ENCODE assay signal across 3 cellular contexts in the genomic region with DNA sequence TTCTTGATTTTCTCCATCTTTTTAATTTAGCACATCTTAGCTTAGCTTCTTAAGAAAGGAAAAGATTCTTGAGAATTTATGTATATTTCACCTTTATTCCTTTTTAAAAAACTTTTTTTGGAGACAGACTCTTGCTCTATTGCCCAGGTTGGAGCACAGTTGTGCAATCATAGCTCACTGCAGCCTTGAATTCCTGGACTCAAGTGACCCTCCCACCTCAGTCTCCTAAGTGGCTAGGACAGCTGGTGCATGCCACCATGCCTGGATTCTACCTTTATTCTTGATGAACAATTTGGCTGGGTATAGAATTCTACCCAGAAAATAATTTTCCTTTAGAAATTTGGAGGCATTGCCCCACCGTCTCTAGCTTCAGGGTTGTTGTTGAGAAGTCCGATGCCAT.
TF ChIP-seq lines count a peak whose summit lies in the region.

No MANE protein-coding gene starts in this region.

TF ChIP-seq in HepG2, 621 proteins besides CTCF, POLR2A, EP300 and RAD21 (continues in another document):
- TF ChIP-seq, protein P1, sequence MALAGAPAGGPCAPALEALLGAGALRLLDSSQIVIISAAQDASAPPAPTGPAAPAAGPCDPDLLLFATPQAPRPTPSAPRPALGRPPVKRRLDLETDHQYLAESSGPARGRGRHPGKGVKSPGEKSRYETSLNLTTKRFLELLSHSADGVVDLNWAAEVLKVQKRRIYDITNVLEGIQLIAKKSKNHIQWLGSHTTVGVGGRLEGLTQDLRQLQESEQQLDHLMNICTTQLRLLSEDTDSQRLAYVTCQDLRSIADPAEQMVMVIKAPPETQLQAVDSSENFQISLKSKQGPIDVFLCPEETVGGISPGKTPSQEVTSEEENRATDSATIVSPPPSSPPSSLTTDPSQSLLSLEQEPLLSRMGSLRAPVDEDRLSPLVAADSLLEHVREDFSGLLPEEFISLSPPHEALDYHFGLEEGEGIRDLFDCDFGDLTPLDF (CRISPR knock-in tag; IDR thresholded peaks at IDR 0.05), result no peak
- TF ChIP-seq, protein P2, sequence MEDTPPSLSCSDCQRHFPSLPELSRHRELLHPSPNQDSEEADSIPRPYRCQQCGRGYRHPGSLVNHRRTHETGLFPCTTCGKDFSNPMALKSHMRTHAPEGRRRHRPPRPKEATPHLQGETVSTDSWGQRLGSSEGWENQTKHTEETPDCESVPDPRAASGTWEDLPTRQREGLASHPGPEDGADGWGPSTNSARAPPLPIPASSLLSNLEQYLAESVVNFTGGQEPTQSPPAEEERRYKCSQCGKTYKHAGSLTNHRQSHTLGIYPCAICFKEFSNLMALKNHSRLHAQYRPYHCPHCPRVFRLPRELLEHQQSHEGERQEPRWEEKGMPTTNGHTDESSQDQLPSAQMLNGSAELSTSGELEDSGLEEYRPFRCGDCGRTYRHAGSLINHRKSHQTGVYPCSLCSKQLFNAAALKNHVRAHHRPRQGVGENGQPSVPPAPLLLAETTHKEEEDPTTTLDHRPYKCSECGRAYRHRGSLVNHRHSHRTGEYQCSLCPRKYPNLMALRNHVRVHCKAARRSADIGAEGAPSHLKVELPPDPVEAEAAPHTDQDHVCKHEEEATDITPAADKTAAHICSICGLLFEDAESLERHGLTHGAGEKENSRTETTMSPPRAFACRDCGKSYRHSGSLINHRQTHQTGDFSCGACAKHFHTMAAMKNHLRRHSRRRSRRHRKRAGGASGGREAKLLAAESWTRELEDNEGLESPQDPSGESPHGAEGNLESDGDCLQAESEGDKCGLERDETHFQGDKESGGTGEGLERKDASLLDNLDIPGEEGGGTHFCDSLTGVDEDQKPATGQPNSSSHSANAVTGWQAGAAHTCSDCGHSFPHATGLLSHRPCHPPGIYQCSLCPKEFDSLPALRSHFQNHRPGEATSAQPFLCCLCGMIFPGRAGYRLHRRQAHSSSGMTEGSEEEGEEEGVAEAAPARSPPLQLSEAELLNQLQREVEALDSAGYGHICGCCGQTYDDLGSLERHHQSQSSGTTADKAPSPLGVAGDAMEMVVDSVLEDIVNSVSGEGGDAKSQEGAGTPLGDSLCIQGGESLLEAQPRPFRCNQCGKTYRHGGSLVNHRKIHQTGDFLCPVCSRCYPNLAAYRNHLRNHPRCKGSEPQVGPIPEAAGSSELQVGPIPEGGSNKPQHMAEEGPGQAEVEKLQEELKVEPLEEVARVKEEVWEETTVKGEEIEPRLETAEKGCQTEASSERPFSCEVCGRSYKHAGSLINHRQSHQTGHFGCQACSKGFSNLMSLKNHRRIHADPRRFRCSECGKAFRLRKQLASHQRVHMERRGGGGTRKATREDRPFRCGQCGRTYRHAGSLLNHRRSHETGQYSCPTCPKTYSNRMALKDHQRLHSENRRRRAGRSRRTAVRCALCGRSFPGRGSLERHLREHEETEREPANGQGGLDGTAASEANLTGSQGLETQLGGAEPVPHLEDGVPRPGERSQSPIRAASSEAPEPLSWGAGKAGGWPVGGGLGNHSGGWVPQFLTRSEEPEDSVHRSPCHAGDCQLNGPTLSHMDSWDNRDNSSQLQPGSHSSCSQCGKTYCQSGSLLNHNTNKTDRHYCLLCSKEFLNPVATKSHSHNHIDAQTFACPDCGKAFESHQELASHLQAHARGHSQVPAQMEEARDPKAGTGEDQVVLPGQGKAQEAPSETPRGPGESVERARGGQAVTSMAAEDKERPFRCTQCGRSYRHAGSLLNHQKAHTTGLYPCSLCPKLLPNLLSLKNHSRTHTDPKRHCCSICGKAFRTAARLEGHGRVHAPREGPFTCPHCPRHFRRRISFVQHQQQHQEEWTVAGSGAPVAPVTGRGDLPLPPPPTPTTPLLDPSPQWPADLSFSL (CRISPR knock-in tag; IDR thresholded peaks at IDR 0.05), result no peak
- no peak for TF ChIP-seq NFE2L2 (IDR thresholded peaks at IDR 0.05; ENCODE audit: low read length)
- no peak for TF ChIP-seq KDM3A (CRISPR knock-in tag; IDR thresholded peaks at IDR 0.05; ENCODE audit: low read depth)
- TF ChIP-seq ZNF850 (CRISPR knock-in tag; conservative IDR thresholded peaks at IDR 0.05), result no peak
- no peak for TF ChIP-seq GPN1 (CRISPR knock-in tag; IDR thresholded peaks at IDR 0.05; ENCODE audit: borderline replicate concordance)
- no peak for TF ChIP-seq MEF2D (CRISPR knock-in tag; IDR thresholded peaks at IDR 0.05)
- TF ChIP-seq ZNF121 (CRISPR knock-in tag; IDR thresholded peaks at IDR 0.05), result 0 out of 2 replicates have a peak, but pooled peaks have one; percentile 30

TF ChIP-seq in IMR-90, 13 proteins besides CTCF, POLR2A, EP300 and RAD21:
- TF ChIP-seq, protein P3, sequence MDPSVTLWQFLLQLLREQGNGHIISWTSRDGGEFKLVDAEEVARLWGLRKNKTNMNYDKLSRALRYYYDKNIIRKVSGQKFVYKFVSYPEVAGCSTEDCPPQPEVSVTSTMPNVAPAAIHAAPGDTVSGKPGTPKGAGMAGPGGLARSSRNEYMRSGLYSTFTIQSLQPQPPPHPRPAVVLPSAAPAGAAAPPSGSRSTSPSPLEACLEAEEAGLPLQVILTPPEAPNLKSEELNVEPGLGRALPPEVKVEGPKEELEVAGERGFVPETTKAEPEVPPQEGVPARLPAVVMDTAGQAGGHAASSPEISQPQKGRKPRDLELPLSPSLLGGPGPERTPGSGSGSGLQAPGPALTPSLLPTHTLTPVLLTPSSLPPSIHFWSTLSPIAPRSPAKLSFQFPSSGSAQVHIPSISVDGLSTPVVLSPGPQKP (IDR thresholded peaks at IDR 0.05; ENCODE audit: borderline replicate concordance, low read depth, low read length), result no peak
- 0 out of 2 replicates have a peak, but pooled peaks have one; percentile 14 for TF ChIP-seq CEBPB (IDR thresholded peaks at IDR 0.05; ENCODE audit: low read depth, low read length)

TF ChIP-seq in Ishikawa, 13 proteins besides CTCF, POLR2A, EP300 and RAD21:
- no peak for TF ChIP-seq ZBTB7A (IDR thresholded peaks at IDR 0.05; ENCODE audit: low read depth)
- no peak for TF ChIP-seq FOXM1 (IDR thresholded peaks at IDR 0.05; ENCODE audit: borderline replicate concordance, low read depth)
- peak; percentile 48 for TF ChIP-seq CEBPB (IDR thresholded peaks at IDR 0.05)
- TF ChIP-seq, protein P4, sequence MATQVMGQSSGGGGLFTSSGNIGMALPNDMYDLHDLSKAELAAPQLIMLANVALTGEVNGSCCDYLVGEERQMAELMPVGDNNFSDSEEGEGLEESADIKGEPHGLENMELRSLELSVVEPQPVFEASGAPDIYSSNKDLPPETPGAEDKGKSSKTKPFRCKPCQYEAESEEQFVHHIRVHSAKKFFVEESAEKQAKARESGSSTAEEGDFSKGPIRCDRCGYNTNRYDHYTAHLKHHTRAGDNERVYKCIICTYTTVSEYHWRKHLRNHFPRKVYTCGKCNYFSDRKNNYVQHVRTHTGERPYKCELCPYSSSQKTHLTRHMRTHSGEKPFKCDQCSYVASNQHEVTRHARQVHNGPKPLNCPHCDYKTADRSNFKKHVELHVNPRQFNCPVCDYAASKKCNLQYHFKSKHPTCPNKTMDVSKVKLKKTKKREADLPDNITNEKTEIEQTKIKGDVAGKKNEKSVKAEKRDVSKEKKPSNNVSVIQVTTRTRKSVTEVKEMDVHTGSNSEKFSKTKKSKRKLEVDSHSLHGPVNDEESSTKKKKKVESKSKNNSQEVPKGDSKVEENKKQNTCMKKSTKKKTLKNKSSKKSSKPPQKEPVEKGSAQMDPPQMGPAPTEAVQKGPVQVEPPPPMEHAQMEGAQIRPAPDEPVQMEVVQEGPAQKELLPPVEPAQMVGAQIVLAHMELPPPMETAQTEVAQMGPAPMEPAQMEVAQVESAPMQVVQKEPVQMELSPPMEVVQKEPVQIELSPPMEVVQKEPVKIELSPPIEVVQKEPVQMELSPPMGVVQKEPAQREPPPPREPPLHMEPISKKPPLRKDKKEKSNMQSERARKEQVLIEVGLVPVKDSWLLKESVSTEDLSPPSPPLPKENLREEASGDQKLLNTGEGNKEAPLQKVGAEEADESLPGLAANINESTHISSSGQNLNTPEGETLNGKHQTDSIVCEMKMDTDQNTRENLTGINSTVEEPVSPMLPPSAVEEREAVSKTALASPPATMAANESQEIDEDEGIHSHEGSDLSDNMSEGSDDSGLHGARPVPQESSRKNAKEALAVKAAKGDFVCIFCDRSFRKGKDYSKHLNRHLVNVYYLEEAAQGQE (IDR thresholded peaks at IDR 0.05; ENCODE audit: low read depth), result no peak
